Comparison of ENCODE assay signal across 18 cellular contexts in the genomic region with DNA sequence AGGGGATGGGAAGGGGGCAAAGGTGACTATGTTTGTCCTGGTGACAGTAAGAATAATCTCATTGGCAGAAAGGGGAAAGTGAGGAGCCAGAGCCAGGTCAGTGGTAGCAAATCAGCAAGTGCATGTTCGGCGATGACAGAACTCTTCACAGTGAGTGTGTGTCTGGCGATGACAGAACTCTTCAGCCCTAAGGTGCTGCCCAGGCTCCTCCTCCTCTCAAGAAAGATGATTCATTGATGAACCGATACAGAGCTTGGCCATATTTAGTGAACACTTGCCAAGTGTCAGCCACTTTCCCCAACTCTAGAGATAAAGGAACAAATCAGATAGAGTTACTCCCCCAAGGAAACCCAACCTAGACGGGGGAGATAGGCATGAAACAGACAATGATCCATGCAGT.
DNase-seq lines count a peak whose midpoint lies in the region.
"Had no signal": no experiment of that assay in that cellular context is flagged by ENCODE, and none has a peak within 500 bp of the region (broad histone marks: within the 10 kb centered on the region; RNA-seq: fewer than 3 reads in every experiment).

No MANE protein-coding gene starts in this region.

- no peak overlapping the region for H3K4me3 Mint-ChIP-seq in activated CD4-positive, alpha-beta memory T cell treated with anti-CD3 and anti-CD28 coated beads for 36 hours
- H3K4me3 Mint-ChIP-seq: activated B cell treated with CpG ODN at 0.5 μM for 24 hours; CD4-positive, alpha-beta memory T cell; GM23338; immature natural killer cell had no signal

- no peak overlapping the region for H3K27ac Mint-ChIP-seq in activated CD4-positive, alpha-beta memory T cell treated with anti-CD3 and anti-CD28 coated beads for 36 hours
- H3K27ac Mint-ChIP-seq: activated B cell treated with CpG ODN at 0.5 μM for 24 hours, GM23338 had no signal

- H3K9me3 Mint-ChIP-seq in activated CD4-positive, alpha-beta memory T cell treated with anti-CD3 and anti-CD28 coated beads for 36 hours, result no peaks in the 10 kb centered on the region
- H3K9me3 Mint-ChIP-seq: activated B cell treated with CpG ODN at 0.5 μM for 24 hours had no signal

- POLR2A ChIA-PET in activated CD4-positive, alpha-beta memory T cell treated with anti-CD3 and anti-CD28 coated beads for 36 hours (lab: Charles Lee), result no interaction called here

- no peaks in the 10 kb centered on the region for H3K36me3 Mint-ChIP-seq in activated CD4-positive, alpha-beta memory T cell treated with anti-CD3 and anti-CD28 coated beads for 36 hours
- H3K36me3 Mint-ChIP-seq: immature natural killer cell had no signal

- CTCF ChIA-PET in activated CD4-positive, alpha-beta memory T cell treated with anti-CD3 and anti-CD28 coated beads for 36 hours (lab: Charles Lee), result no interaction called here

- peaks cover 4% of the 10 kb centered on the region for H3K27me3 Mint-ChIP-seq in activated CD4-positive, alpha-beta memory T cell treated with anti-CD3 and anti-CD28 coated beads for 36 hours

- peaks cover 13% of the 10 kb centered on the region for H3K4me1 Mint-ChIP-seq in activated CD4-positive, alpha-beta memory T cell treated with anti-CD3 and anti-CD28 coated beads for 36 hours (ENCODE audit: low read depth)

- intact Hi-C loops in activated CD4-positive, alpha-beta memory T cell treated with anti-CD3 and anti-CD28 coated beads for 36 hours (cut with micrococcal nuclease), result no loop called here

- DNase-seq in activated CD4-positive, alpha-beta T cell treated with anti-CD3 and anti-CD28 coated beads for 48 hours, result peak; percentile 12
- no peak for DNase-seq in activated CD4-positive, alpha-beta T cell treated with anti-CD3 and anti-CD28 coated beads, Interleukin-2, amount 50 U/mL, for 4 hours
- peak; percentile 37 for DNase-seq in HT1080 (ENCODE audit: low read depth)
- DNase-seq in activated CD4-positive, alpha-beta memory T cell treated with anti-CD3 and anti-CD28 coated beads for 36 hours, result peak; percentile 25
- DNase-seq in kidney tubule cell (ENCODE audit: low spot score), result peak; percentile 15
- no peak for DNase-seq in NCI-H1930 (lab: John Stamatoyannopoulos, UW)
- DNase-seq in NCI-H82 treated with DMSO at 0.1 percent for 48 hours (lab: John Stamatoyannopoulos, UW; ENCODE audit: unreplicated experiment), result no peak
- no peak for DNase-seq in AG20443 (ENCODE audit: low spot score)
- DNase-seq: ACHN; activated B cell treated with CpG ODN at 0.5 μM for 24 hours; adrenal gland; immature natural killer cell; NCI-H2081; NCI-H524 treated with DMSO at 0.1 percent for 48 hours; stimulated activated CD4-positive, alpha-beta T cell treated with anti-CD3 and anti-CD28 coated beads, Interleukin-4, amount 100 ng/mL, for 24 hours; upper lobe of left lung had no signal

Comparison
In these comparisons a context has a peak if more than half of its experiments do, and no peak if none do; other contexts are left out.
1. DNase-seq: peak in activated CD4-positive, alpha-beta T cell treated with anti-CD3 and anti-CD28 coated beads for 48 hours (single experiment), HT1080 (single experiment), activated CD4-positive, alpha-beta memory T cell treated with anti-CD3 and anti-CD28 coated beads for 36 hours (single experiment) and kidney tubule cell (single experiment); none in activated CD4-positive, alpha-beta T cell treated with anti-CD3 and anti-CD28 coated beads, Interleukin-2, amount 50 U/mL, for 4 hours (0 of 2), NCI-H1930 (0 of 2), NCI-H82 treated with DMSO at 0.1 percent for 48 hours (single experiment) and AG20443 (single experiment).